Comparison of ENCODE assay signal across 7 cellular contexts in the genomic region with DNA sequence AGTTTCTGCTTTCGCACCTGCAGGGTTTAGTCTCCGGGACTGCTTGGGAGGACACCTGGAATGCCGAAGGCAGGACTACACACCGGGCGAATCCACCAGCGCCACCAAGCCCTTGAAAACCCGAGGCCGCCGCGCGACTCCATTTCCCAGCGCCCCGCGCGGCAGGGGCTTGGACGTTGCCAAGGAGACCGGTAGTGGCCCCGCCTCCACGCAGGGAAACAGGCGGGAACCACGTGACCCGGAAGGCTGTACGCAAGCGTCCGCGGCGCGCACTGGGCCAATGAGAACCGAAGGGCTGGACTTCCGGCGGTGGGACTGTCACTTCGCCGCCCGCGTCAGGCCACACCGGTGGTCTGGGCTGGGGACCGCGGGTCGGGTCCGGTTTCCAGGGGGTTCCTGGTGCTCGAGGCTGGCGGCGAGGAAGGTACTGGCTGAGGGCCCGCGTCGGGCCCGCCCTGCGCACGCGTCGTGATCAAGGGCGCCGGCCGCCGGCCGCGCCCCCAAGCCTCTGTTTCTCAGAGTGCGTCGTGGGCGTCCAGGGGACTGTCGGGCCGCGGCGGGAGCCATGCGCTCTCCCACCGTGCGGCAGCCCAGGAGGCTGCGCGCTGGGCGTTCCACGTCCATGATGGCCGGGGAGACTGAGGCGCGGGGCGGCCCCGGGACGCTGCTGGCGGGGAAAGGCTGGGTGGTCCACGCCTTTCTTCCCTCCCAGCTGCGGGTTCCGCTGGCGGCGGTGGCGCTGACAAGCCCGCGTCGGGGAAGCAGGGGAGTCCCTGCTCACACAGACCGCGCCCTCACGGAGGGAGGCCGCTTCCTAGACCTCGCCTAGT. TPM values are rescaled to one million over a fixed set of nuclear protein-coding genes. Genes with fewer than 3 reads are reported as not detected.
DNase-seq lines count a peak whose midpoint lies in the region; ATAC-seq, FAIRE-seq and TF ChIP-seq lines count a peak whose summit lies in the region.

A gene (plus strand): TSS at position 321 of the 830 bp plus-strand sequence. CDS start 2,106 bp downstream, outside the sequence.

- H3K27me3 Mint-ChIP-seq in astrocyte (ENCODE audit: low read depth, unreplicated experiment): peaks cover 2% of the 10 kb centered on the region

- peaks cover 22% of the 10 kb centered on the region for H4K20me1 ChIP-seq in astrocyte (ENCODE audit: insufficient read depth, low read length)

- no peaks in the 10 kb centered on the region for H3K36me3 ChIP-seq in astrocyte (ENCODE audit: insufficient read depth, low read length)

- no peak for TF ChIP-seq CTCF in astrocyte (IDR thresholded peaks at IDR 0.05; ENCODE audit: insufficient read depth, low read depth, low read length)

- TF ChIP-seq POLR2A in GM18505 (IDR thresholded peaks at IDR 0.05; ENCODE audit: borderline replicate concordance, extremely low read depth, insufficient read depth, insufficient read length): peak; percentile 75

- H3K9me3 Mint-ChIP-seq in astrocyte (ENCODE audit: unreplicated experiment): no peaks in the 10 kb centered on the region

- H3K36me3 Mint-ChIP-seq in astrocyte (ENCODE audit: low read depth, unreplicated experiment): peaks cover 10% of the 10 kb centered on the region

- ATAC-seq in GM18505 (IDR thresholded peaks at IDR 0.05; ENCODE audit: unreplicated experiment) (peak; percentile 95), HG02973 (IDR thresholded peaks at IDR 0.05; ENCODE audit: unreplicated experiment) (peak; percentile 92)

- peak within 1 kb of the TSS; percentile 91 for H3K4me2 ChIP-seq in astrocyte (ENCODE audit: low read length)

- H3K79me2 ChIP-seq in astrocyte (ENCODE audit: insufficient read depth, low read length): peaks cover 27% of the 10 kb centered on the region

- DNase-seq in NCI-H2029 (lab: John Stamatoyannopoulos, UW): peak; percentile 97
- DNase-seq in T-helper 22 cell (ENCODE audit: low read depth): peak; percentile 95
- peak; percentile 87 for DNase-seq in astrocyte (ENCODE audit: low read depth)
- DNase-seq in hepatic stellate cell (ENCODE audit: low spot score): peak; percentile 99
- peak; percentile 97 for DNase-seq in retina

- peak within 1 kb of the TSS; percentile 94 for H2AFZ ChIP-seq in astrocyte (ENCODE audit: low read depth, low read length)

- H3K4me1 Mint-ChIP-seq in astrocyte (ENCODE audit: low read depth, unreplicated experiment): peaks cover 13% of the 10 kb centered on the region

- peak within 1 kb of the TSS; percentile 87 for H3K9ac ChIP-seq in astrocyte (ENCODE audit: low read length)

- no peaks in the 10 kb centered on the region for H3K27me3 ChIP-seq in astrocyte (ENCODE audit: insufficient read depth, low read length)

- peaks cover 10% of the 10 kb centered on the region for H3K4me1 ChIP-seq in astrocyte (ENCODE audit: insufficient read depth, low read length)

- H3K4me3 ChIP-seq in astrocyte (ENCODE audit: insufficient read depth, low read depth, low read length): peak within 1 kb of the TSS; percentile 85

- H3K9me3 ChIP-seq in astrocyte (ENCODE audit: insufficient read depth, low read depth, low read length): no peaks in the 10 kb centered on the region

- FAIRE-seq in astrocyte (lab: Jason Lieb, UNC): no peak

- H3K27ac ChIP-seq in astrocyte (ENCODE audit: low read depth, low read length): peak within 1 kb of the TSS; percentile 54

- H3K27ac Mint-ChIP-seq in astrocyte (ENCODE audit: unreplicated experiment): peak within 1 kb of the TSS; percentile 78

- H3K4me3 Mint-ChIP-seq in astrocyte (ENCODE audit: unreplicated experiment): peak within 1 kb of the TSS; percentile 90

RNA-seq across cellular contexts. Expression of the gene that starts here (rescaled TPM):
- 9.3 and 9.6 TPM in 2 replicates for total RNA-seq in astrocyte

Comparison
In these comparisons a context has a peak if more than half of its experiments do, and no peak if none do; other contexts are left out.
1. Peak in every context shown above with its lines: DNase-seq, ATAC-seq, H3K4me3 ChIP-seq and H3K27ac ChIP-seq.